Comparison of ENCODE assay signal across 28 cellular contexts in genomic region chr5:160772854-160773253, GRCh38.
"Had no signal": no experiment of that assay in that cellular context is flagged by ENCODE, and none has a peak within 500 bp of the region (broad histone marks: within the 10 kb centered on the region; RNA-seq: fewer than 3 reads in every experiment).

No MANE protein-coding gene starts in this region.

- H3K9me3 Mint-ChIP-seq: activated CD4-positive, alpha-beta memory T cell treated with anti-CD3 and anti-CD28 coated beads, Interleukin-2, amount 10 ng/mL, durations not matched to agents 7 days and 5 days; activated naive CD4-positive, alpha-beta T cell treated with anti-CD3 and anti-CD28 coated beads for 36 hours; activated T-helper 17 cell treated with anti-CD3 and anti-CD28 coated beads, Interleukin-2, amount 50 U/mL, for 72 hours; T-cell had no signal

- H3K4me3 Mint-ChIP-seq: activated CD4-positive, alpha-beta memory T cell treated with anti-CD3 and anti-CD28 coated beads, Interleukin-2, amount 10 ng/mL, durations not matched to agents 7 days and 5 days; activated CD4-positive, alpha-beta T cell treated with anti-CD3 and anti-CD28 coated beads for 36 hours; activated naive CD4-positive, alpha-beta T cell treated with anti-CD3 and anti-CD28 coated beads for 36 hours; activated naive CD8-positive, alpha-beta T cell; activated T-helper 17 cell treated with anti-CD3 and anti-CD28 coated beads, Interleukin-2, amount 50 U/mL, for 72 hours; T-cell had no signal

- H3K36me3 Mint-ChIP-seq: activated naive CD8-positive, alpha-beta T cell; T-cell had no signal

- H3K4me3 ChIP-seq: SK-N-MC had no signal

- H3K27ac Mint-ChIP-seq: activated CD4-positive, alpha-beta memory T cell treated with anti-CD3 and anti-CD28 coated beads, Interleukin-2, amount 10 ng/mL, durations not matched to agents 7 days and 5 days; activated CD4-positive, alpha-beta T cell treated with anti-CD3 and anti-CD28 coated beads for 36 hours; activated naive CD4-positive, alpha-beta T cell treated with anti-CD3 and anti-CD28 coated beads for 36 hours; activated naive CD8-positive, alpha-beta T cell; activated T-helper 17 cell treated with anti-CD3 and anti-CD28 coated beads, Interleukin-2, amount 50 U/mL, for 72 hours; T-cell had no signal

- FAIRE-seq: astrocyte had no signal

- DNase-seq: activated CD4-positive, alpha-beta memory T cell treated with anti-CD3 and anti-CD28 coated beads, Interleukin-2, amount 10 ng/mL, durations not matched to agents 7 days and 5 days; activated CD4-positive, alpha-beta T cell treated with anti-CD3 and anti-CD28 coated beads for 36 hours; activated CD4-positive, alpha-beta T cell treated with anti-CD3 and anti-CD28 coated beads, Interleukin-2, amount 50 U/mL, for 1 hour; activated CD4-positive, CD25-positive, alpha-beta regulatory T cell; activated gamma-delta T cell; activated naive CD4-positive, alpha-beta T cell treated with anti-CD3 and anti-CD28 coated beads for 36 hours; activated T-cell treated with anti-CD3 and anti-CD28 coated beads for 4 hours; activated T-cell treated with anti-CD3 and anti-CD28 coated beads, Interleukin-2, amount 50 U/mL, for 48 hours; amygdala; MM.1S; NCI-H1105; NCI-H1436; NCI-H1694 treated with DMSO at 0.1 percent for 48 hours; NCI-H2029 treated with DMSO at 0.1 percent for 48 hours; NCI-H345; NCI-H510A; NCI-H526 treated with DMSO at 0.1 percent for 48 hours; NK-92 treated with Interleukin-12 subunit alpha and Interleukin-12 subunit beta, amount 100 ng/mL, for 24 hours; OCI-M1; RPMI8226; T-cell had no signal

- H3K4me1 Mint-ChIP-seq: activated CD4-positive, alpha-beta memory T cell treated with anti-CD3 and anti-CD28 coated beads, Interleukin-2, amount 10 ng/mL, durations not matched to agents 7 days and 5 days; activated CD4-positive, alpha-beta T cell treated with anti-CD3 and anti-CD28 coated beads for 36 hours; activated T-helper 17 cell treated with anti-CD3 and anti-CD28 coated beads, Interleukin-2, amount 50 U/mL, for 72 hours; T-cell had no signal

- H3K27ac ChIP-seq: SK-N-MC, VCaP had no signal

- ATAC-seq: activated CD4-positive, alpha-beta T cell treated with anti-CD3 and anti-CD28 coated beads for 36 hours; activated T-helper 17 cell treated with anti-CD3 and anti-CD28 coated beads, Interleukin-2, amount 50 U/mL, for 72 hours; Panc1; Right ventricle myocardium inferior; T-cell had no signal

- H3K27me3 Mint-ChIP-seq: activated CD4-positive, alpha-beta memory T cell treated with anti-CD3 and anti-CD28 coated beads, Interleukin-2, amount 10 ng/mL, durations not matched to agents 7 days and 5 days; activated naive CD8-positive, alpha-beta T cell; T-cell had no signal
